15 cellular contexts compared by ENCODE assay signal in genomic region chr22:49873228-49873940, GRCh38. TPM values are rescaled to one million over a fixed set of nuclear protein-coding genes. Genes with fewer than 3 reads are reported as not detected.
DNase-seq lines count a peak whose midpoint lies in the region; ATAC-seq, FAIRE-seq and TF ChIP-seq lines count a peak whose summit lies in the region.
"Had no signal": no experiment of that assay in that cellular context is flagged by ENCODE, and none has a peak within 500 bp of the region (broad histone marks: within the 10 kb centered on the region; RNA-seq: fewer than 3 reads in every experiment).

No MANE protein-coding gene starts in this region.

- TF ChIP-seq CTCF in K562 (IDR thresholded peaks at IDR 0.05 in 2 of 3, conservative IDR thresholded peaks at IDR 0.05 in 1 of 3; ENCODE audit: insufficient read depth in 2 of 3, low read depth in 1 of 3, low read length in 3 of 3): no peak
- TF ChIP-seq CTCF in neural crest cell (conservative IDR thresholded peaks at IDR 0.05): no peak
- TF ChIP-seq CTCF in CD4-positive, alpha-beta T cell (IDR thresholded peaks at IDR 0.05): no peak

- H3K9me3 Mint-ChIP-seq in stimulated activated naive CD8-positive, alpha-beta T cell treated with anti-CD3 and anti-CD28 coated beads, Interleukin-15, Interleukin-2, amounts not matched to agents 100 ng/mL and 50 ng/mL, for 24 hours: peaks cover 14% of the 10 kb centered on the region
- peaks cover 23% of the 10 kb centered on the region for H3K9me3 Mint-ChIP-seq in neural crest cell
- H3K9me3 Mint-ChIP-seq in CD4-positive, alpha-beta T cell: peaks cover 3% of the 10 kb centered on the region

- no peak for ATAC-seq in stimulated activated naive CD8-positive, alpha-beta T cell treated with anti-CD3 and anti-CD28 coated beads, Interleukin-15, Interleukin-2, amounts not matched to agents 100 U/mL and 50 U/mL, for 24 hours
- peak; percentile 51; the same call in 2 of the 3 replicates for ATAC-seq in K562
- ATAC-seq in CD4-positive, alpha-beta T cell (ENCODE audit: poor library complexity): no peak

- H4K20me1 ChIP-seq in K562 (replicated peaks; ENCODE audit: control insufficient read depth, insufficient read depth, low read length): peaks cover 9% of the 10 kb centered on the region; the same call in 1 of the 2 replicates

- H3K4me3 ChIP-seq in K562: no peak overlapping the region
- H3K4me3 ChIP-seq: PC-9 had no signal

- no peak overlapping the region for H2AFZ ChIP-seq in K562 (ENCODE audit: low read depth, low read length)
- H2AFZ ChIP-seq: PC-9 had no signal

- POLR2A ChIA-PET in K562 (lab: Yijun Ruan, JAX): interaction anchor here (0.8 kb wide), 2 partner anchors 12 to 22 kb away, joined by 3 read pairs; no protein-coding TSS in a partner anchor
- POLR2A ChIA-PET in CD4-positive, alpha-beta T cell (lab: Charles Lee): interaction anchor here (1.3 kb wide), 1 partner anchor 8 kb away, joined by 3 read pairs; no protein-coding TSS in a partner anchor

- FAIRE-seq in K562 (lab: Jason Lieb, UNC): no peak
- FAIRE-seq: H54 had no signal

- no peaks in the 10 kb centered on the region for H3K27me3 ChIP-seq in K562 (ENCODE audit: control insufficient read depth in 2 of 2, insufficient read depth in 2 of 2, low read length in 2 of 2)
- H3K27me3 ChIP-seq in CD4-positive, alpha-beta T cell (ENCODE audit: control insufficient read depth, insufficient read depth, low read length): no peaks in the 10 kb centered on the region

- no TSS peak for BruUV-seq in K562 (replicated peaks; lab: Mats Ljungman, UMichigan)

- H3K9me3 ChIP-seq in K562 (replicated peaks; ENCODE audit: control insufficient read depth, insufficient read depth, low read depth, low read length): peaks cover 6% of the 10 kb centered on the region
- H3K9me3 ChIP-seq in CD4-positive, alpha-beta T cell (ENCODE audit: control insufficient read depth, low read length): peaks cover 3% of the 10 kb centered on the region

- peaks cover 6 to 13% of the 10 kb centered on the region in 2 experiments; a peak in 4 of 5 replicates for H3K4me1 ChIP-seq in K562 (replicated peaks in 1 of 2; ENCODE audit: control insufficient read depth in 2 of 2, insufficient read depth in 2 of 2, low read length in 2 of 2)

- H3K4me1 Mint-ChIP-seq in stimulated activated naive CD8-positive, alpha-beta T cell treated with anti-CD3 and anti-CD28 coated beads, Interleukin-15, Interleukin-2, amounts not matched to agents 100 ng/mL and 50 ng/mL, for 24 hours (ENCODE audit: low read depth): peaks cover 40% of the 10 kb centered on the region
- H3K4me1 Mint-ChIP-seq in neural crest cell: peaks cover 21% of the 10 kb centered on the region
- H3K4me1 Mint-ChIP-seq in CD4-positive, alpha-beta T cell (ENCODE audit: low read depth): peaks cover 59% of the 10 kb centered on the region

- H3K27ac ChIP-seq in K562 (ENCODE audit: extremely low read depth, low read depth, low read length): peak overlapping the region; percentile 38; the same call in 2 of the 3 replicates
- no peak overlapping the region for H3K27ac ChIP-seq in CD4-positive, alpha-beta T cell (ENCODE audit: low read depth, low read length)
- H3K27ac ChIP-seq: PC-9 had no signal

- intact Hi-C loops in K562 (cut with micrococcal nuclease): no loop called here
- intact Hi-C loops in CD4-positive, alpha-beta T cell (cut with DNase I, micrococcal nuclease): no loop called here

- no peaks in the 10 kb centered on the region for H3K9me1 ChIP-seq in K562 (ENCODE audit: control insufficient read depth, insufficient read depth, low read length)

- no peak overlapping the region; a peak in 1 of 4 replicates for H3K9ac ChIP-seq in K562 (ENCODE audit: insufficient read depth in 1 of 2, low read depth in 2 of 2, low read length in 2 of 2)

- H3K79me2 ChIP-seq in K562 (ENCODE audit: control insufficient read depth, insufficient read depth, low read length): peaks cover 67% of the 10 kb centered on the region

- peaks cover 62% of the 10 kb centered on the region for H3K36me3 Mint-ChIP-seq in stimulated activated naive CD8-positive, alpha-beta T cell treated with anti-CD3 and anti-CD28 coated beads, Interleukin-15, Interleukin-2, amounts not matched to agents 100 ng/mL and 50 ng/mL, for 24 hours (ENCODE audit: low read depth)
- peaks cover 68% of the 10 kb centered on the region for H3K36me3 Mint-ChIP-seq in neural crest cell (ENCODE audit: low read depth)
- H3K36me3 Mint-ChIP-seq in CD4-positive, alpha-beta T cell (ENCODE audit: low read depth): peaks cover 63% of the 10 kb centered on the region

- TF ChIP-seq RAD21 in K562 (CRISPR knock-in tag; conservative IDR thresholded peaks at IDR 0.05 in 1 of 2, IDR thresholded peaks at IDR 0.05 in 1 of 2): no peak

- TF ChIP-seq POLR2A in K562 (conservative IDR thresholded peaks at IDR 0.05): no peak

- WGBS in K562 (ENCODE audit: insufficient coverage, low coverage, missing lambda C conversion rate): 51% methylated on average over 12 of the region's 16 CpGs

- H3K36me3 ChIP-seq in K562 (ENCODE audit: control insufficient read depth, insufficient read depth, low read length): peaks cover 8% of the 10 kb centered on the region; the same call in 1 of the 3 replicates

- no peaks in the 10 kb centered on the region for H3K27me3 Mint-ChIP-seq in stimulated activated naive CD8-positive, alpha-beta T cell treated with anti-CD3 and anti-CD28 coated beads, Interleukin-15, Interleukin-2, amounts not matched to agents 100 ng/mL and 50 ng/mL, for 24 hours
- no peaks in the 10 kb centered on the region for H3K27me3 Mint-ChIP-seq in neural crest cell (ENCODE audit: low read depth)
- no peaks in the 10 kb centered on the region for H3K27me3 Mint-ChIP-seq in CD4-positive, alpha-beta T cell

- H3K4me3 Mint-ChIP-seq in stimulated activated naive CD8-positive, alpha-beta T cell treated with anti-CD3 and anti-CD28 coated beads, Interleukin-15, Interleukin-2, amounts not matched to agents 100 ng/mL and 50 ng/mL, for 24 hours: no peak overlapping the region
- peak overlapping the region; percentile 12 for H3K4me3 Mint-ChIP-seq in neural crest cell
- H3K4me3 Mint-ChIP-seq in CD4-positive, alpha-beta T cell: no peak overlapping the region
- H3K4me3 Mint-ChIP-seq: CD14-positive monocyte had no signal

- H3K27ac Mint-ChIP-seq in stimulated activated naive CD8-positive, alpha-beta T cell treated with anti-CD3 and anti-CD28 coated beads, Interleukin-15, Interleukin-2, amounts not matched to agents 100 ng/mL and 50 ng/mL, for 24 hours: peak overlapping the region; percentile 17
- H3K27ac Mint-ChIP-seq in neural crest cell (ENCODE audit: unreplicated experiment): no peak overlapping the region
- H3K27ac Mint-ChIP-seq in CD4-positive, alpha-beta T cell: no peak overlapping the region

- in situ Hi-C loops in K562 (cut with MboI): no loop called here

- DNase-seq in stimulated activated naive CD8-positive, alpha-beta T cell treated with anti-CD3 and anti-CD28 coated beads, Interleukin-15, Interleukin-2, amounts not matched to agents 100 U/mL and 50 U/mL, for 24 hours: no peak
- DNase-seq in K562 (ENCODE audit: extremely low read depth in 1 of 4, low spot score in 3 of 4): no peak
- no peak for DNase-seq in neural crest cell (ENCODE audit: low read depth, low spot score)
- no peak for DNase-seq in NCI-H510A (lab: John Stamatoyannopoulos, UW)
- no peak for DNase-seq in CD4-positive, alpha-beta T cell
- DNase-seq in SHP77 (lab: John Stamatoyannopoulos, UW): no peak
- DNase-seq: KG1, NCI-H1048, NCI-H1436 treated with DMSO at 0.1 percent for 48 hours, NCI-H2081, NCI-H82, PC-9 had no signal

- H3K4me2 ChIP-seq in K562 (ENCODE audit: insufficient read depth, low read length): 0 out of 2 replicates have a peak overlapping the region, but pooled peaks have one; percentile 32
- H3K4me2 ChIP-seq: PC-9 had no signal

- CTCF ChIA-PET in K562 (lab: Yijun Ruan, JAX; ENCODE audit: low intra/inter-chr PET ratio): no interaction called here
- CTCF ChIA-PET in CD4-positive, alpha-beta T cell (lab: Charles Lee): no interaction called here

- no peak for TF ChIP-seq EP300 in K562 (IDR thresholded peaks at IDR 0.05; ENCODE audit: low read length)

RNA-seq across cellular contexts. Expression of gene ZBED4, which starts 19.7 kb away (rescaled TPM):
- total RNA-seq in K562 (2011; cell fraction: chromatin; rRNA removed; ENCODE audit: low replicate concordance): 25.1 and 25.4 TPM in 2 replicates
- total RNA-seq in K562 (2011; cell fraction: nucleolus; rRNA removed): 15.5 and 19.3 TPM in 2 replicates
- 18.1 and 18.4 TPM in 2 replicates for total RNA-seq in K562 (2011; cell fraction: nucleoplasm; rRNA removed)
- total RNA-seq in K562 (2014; rRNA removed) (8.1 and 11.0 TPM in 2 replicates), K562 (2014; rRNA removed; fragmentation: Illumina TruSeq; extraction: Trizol) (6.3 and 6.9 TPM in 2 replicates), K562 (2015; rRNA removed; fragmentation: Illumina TruSeq; extraction: Trizol) (7.3 and 7.4 TPM in 2 replicates), K562 (2021) (16.0 and 16.8 TPM in 2 replicates), neural crest cell (43.8 and 44.5 TPM in 2 replicates)
- polyA plus RNA-seq in K562 (2011; rRNA removed) (3.8 and 4.5 TPM in 2 replicates), K562 (2014; fragmentation: Illumina TruSeq; extraction: Trizol) (12.2 and 13.2 TPM in 2 replicates), K562 (2014; fragmentation: Nextera tagmentation; extraction: Ambion mirVana) (1 to 10 TPM; 1.5 to 1.6 TPM), K562 (2014; rRNA removed) (7.6 and 7.8 TPM in 2 replicates)
- 4.1 and 4.8 TPM in 2 replicates for polyA plus RNA-seq in K562 (2011; cell fraction: cytosol; rRNA removed)
- polyA plus RNA-seq in K562 (2011; cell fraction: nucleus; rRNA removed): 6.6 and 7.8 TPM in 2 replicates
- 9.9 and 10.0 TPM in 2 replicates for polyA plus RNA-seq in K562 (2012)
- polyA minus RNA-seq in K562 (2011; rRNA and poly(A)+ RNA removed): 5.3 and 6.0 TPM in 2 replicates
- polyA minus RNA-seq in K562 (2011; cell fraction: cytosol; rRNA and poly(A)+ RNA removed): 10.0 and 11.0 TPM in 2 replicates
- 3.5 and 5.0 TPM in 2 replicates for polyA minus RNA-seq in K562 (2011; cell fraction: nucleus; rRNA and poly(A)+ RNA removed)
- 10 to 100 TPM; 14.8 to 15.0 TPM for total RNA-seq in CD4-positive, alpha-beta T cell

RNA-seq across cellular contexts. Expression of gene ALG12, which starts 44.9 kb away (rescaled TPM):
- total RNA-seq in K562 (2011; cell fraction: chromatin; rRNA removed; ENCODE audit: low replicate concordance): 6.2 and 18.5 TPM in 2 replicates
- total RNA-seq in K562 (2011; cell fraction: nucleolus; rRNA removed): 20.3 and 21.8 TPM in 2 replicates
- 13.6 and 15.7 TPM in 2 replicates for total RNA-seq in K562 (2011; cell fraction: nucleoplasm; rRNA removed)
- 3.4 and 5.8 TPM in 2 replicates for total RNA-seq in K562 (2014; rRNA removed)
- total RNA-seq in K562 (2014; rRNA removed; fragmentation: Illumina TruSeq; extraction: Trizol): 0.83 and 2.0 TPM in 2 replicates
- total RNA-seq in K562 (2015; rRNA removed; fragmentation: Illumina TruSeq; extraction: Trizol): 3.7 and 3.8 TPM in 2 replicates
- total RNA-seq in K562 (2021): 8.5 and 11.0 TPM in 2 replicates
- 2.6 and 3.9 TPM in 2 replicates for polyA plus RNA-seq in K562 (2011; rRNA removed)
- polyA plus RNA-seq in K562 (2011; cell fraction: cytosol; rRNA removed): 2.9 and 4.5 TPM in 2 replicates
- polyA plus RNA-seq in K562 (2011; cell fraction: nucleus; rRNA removed): 14.0 and 20.4 TPM in 2 replicates
- 8.3 and 9.5 TPM in 2 replicates for polyA plus RNA-seq in K562 (2012)
- polyA plus RNA-seq in K562 (2014; fragmentation: Illumina TruSeq; extraction: Trizol): 4.0 and 7.3 TPM in 2 replicates
- under 1 TPM; 0.20 to 0.62 TPM for polyA plus RNA-seq in K562 (2014; fragmentation: Nextera tagmentation; extraction: Ambion mirVana)
- polyA plus RNA-seq in K562 (2014; rRNA removed): 4.9 and 5.8 TPM in 2 replicates
- 2.2 and 3.7 TPM in 2 replicates for polyA minus RNA-seq in K562 (2011; rRNA and poly(A)+ RNA removed)
- polyA minus RNA-seq in K562 (2011; cell fraction: cytosol; rRNA and poly(A)+ RNA removed): 3.6 and 3.7 TPM in 2 replicates
- 1.4 and 2.8 TPM in 2 replicates for polyA minus RNA-seq in K562 (2011; cell fraction: nucleus; rRNA and poly(A)+ RNA removed)
- total RNA-seq in neural crest cell: 21.2 and 24.7 TPM in 2 replicates
- 10 to 100 TPM; 13.5 to 14.6 TPM for total RNA-seq in CD4-positive, alpha-beta T cell

RNA-seq across cellular contexts. Expression of gene CRELD2, which starts 45.0 kb away (rescaled TPM):
- 25.0 and 46.1 TPM in 2 replicates for total RNA-seq in K562 (2011; cell fraction: chromatin; rRNA removed; ENCODE audit: low replicate concordance)
- total RNA-seq in K562 (2011; cell fraction: nucleolus; rRNA removed): 45.8 and 49.4 TPM in 2 replicates
- 32.0 and 37.3 TPM in 2 replicates for total RNA-seq in K562 (2011; cell fraction: nucleoplasm; rRNA removed)
- total RNA-seq in K562 (2014; rRNA removed) (25.3 and 33.2 TPM in 2 replicates), K562 (2014; rRNA removed; fragmentation: Illumina TruSeq; extraction: Trizol) (4.9 and 6.3 TPM in 2 replicates), K562 (2015; rRNA removed; fragmentation: Illumina TruSeq; extraction: Trizol) (10.1 and 10.7 TPM in 2 replicates), K562 (2021) (19.5 and 19.8 TPM in 2 replicates), neural crest cell (39.6 and 43.8 TPM in 2 replicates)
- polyA plus RNA-seq in K562 (2011; rRNA removed) (8.8 and 12.4 TPM in 2 replicates), K562 (2014; fragmentation: Illumina TruSeq; extraction: Trizol) (6.3 and 9.3 TPM in 2 replicates), K562 (2014; fragmentation: Nextera tagmentation; extraction: Ambion mirVana) (1 to 10 TPM in 1 of 2 experiments, under 1 TPM in 1; 0.96 to 1.5 TPM), K562 (2014; rRNA removed) (19.9 and 22.4 TPM in 2 replicates)
- 12.4 and 16.3 TPM in 2 replicates for polyA plus RNA-seq in K562 (2011; cell fraction: cytosol; rRNA removed)
- 34.7 and 37.7 TPM in 2 replicates for polyA plus RNA-seq in K562 (2011; cell fraction: nucleus; rRNA removed)
- 18.1 and 28.6 TPM in 2 replicates for polyA plus RNA-seq in K562 (2012)
- polyA minus RNA-seq in K562 (2011; rRNA and poly(A)+ RNA removed): 2.1 and 2.4 TPM in 2 replicates
- polyA minus RNA-seq in K562 (2011; cell fraction: cytosol; rRNA and poly(A)+ RNA removed): 5.1 and 6.0 TPM in 2 replicates
- polyA minus RNA-seq in K562 (2011; cell fraction: nucleus; rRNA and poly(A)+ RNA removed): 5.1 and 5.8 TPM in 2 replicates
- 10 to 100 TPM; 21.2 to 23.3 TPM for total RNA-seq in CD4-positive, alpha-beta T cell

RNA-seq across cellular contexts. Expression of gene BRD1, which starts 45.7 kb away (rescaled TPM):
- 34.4 and 58.3 TPM in 2 replicates for total RNA-seq in K562 (2011; cell fraction: chromatin; rRNA removed; ENCODE audit: low replicate concordance)
- 28.7 and 34.9 TPM in 2 replicates for total RNA-seq in K562 (2011; cell fraction: nucleolus; rRNA removed)
- 20.9 and 28.2 TPM in 2 replicates for total RNA-seq in K562 (2011; cell fraction: nucleoplasm; rRNA removed)
- total RNA-seq in K562 (2014; rRNA removed) (10.4 and 12.2 TPM in 2 replicates), K562 (2014; rRNA removed; fragmentation: Illumina TruSeq; extraction: Trizol) (5.3 and 7.4 TPM in 2 replicates), K562 (2015; rRNA removed; fragmentation: Illumina TruSeq; extraction: Trizol) (7.2 and 7.5 TPM in 2 replicates), K562 (2021) (14.1 and 17.6 TPM in 2 replicates), neural crest cell (55.5 and 59.1 TPM in 2 replicates)
- polyA plus RNA-seq in K562 (2011; rRNA removed) (2.4 and 2.5 TPM in 2 replicates), K562 (2014; fragmentation: Illumina TruSeq; extraction: Trizol) (5.5 and 8.7 TPM in 2 replicates), K562 (2014; fragmentation: Nextera tagmentation; extraction: Ambion mirVana) (under 1 TPM; 0.42 to 0.63 TPM), K562 (2014; rRNA removed) (8.4 and 9.9 TPM in 2 replicates)
- 1.9 and 2.0 TPM in 2 replicates for polyA plus RNA-seq in K562 (2011; cell fraction: cytosol; rRNA removed)
- polyA plus RNA-seq in K562 (2011; cell fraction: nucleus; rRNA removed): 11.7 and 17.8 TPM in 2 replicates
- polyA plus RNA-seq in K562 (2012): 8.5 and 10.4 TPM in 2 replicates
- 3.2 and 4.2 TPM in 2 replicates for polyA minus RNA-seq in K562 (2011; rRNA and poly(A)+ RNA removed)
- 5.6 and 8.6 TPM in 2 replicates for polyA minus RNA-seq in K562 (2011; cell fraction: cytosol; rRNA and poly(A)+ RNA removed)
- polyA minus RNA-seq in K562 (2011; cell fraction: nucleus; rRNA and poly(A)+ RNA removed): 10.8 and 11.2 TPM in 2 replicates
- total RNA-seq in CD4-positive, alpha-beta T cell: 100 to 1,000 TPM; 129 to 130 TPM
